ENCODE assay signal across 1 cellular context in the genomic region with DNA sequence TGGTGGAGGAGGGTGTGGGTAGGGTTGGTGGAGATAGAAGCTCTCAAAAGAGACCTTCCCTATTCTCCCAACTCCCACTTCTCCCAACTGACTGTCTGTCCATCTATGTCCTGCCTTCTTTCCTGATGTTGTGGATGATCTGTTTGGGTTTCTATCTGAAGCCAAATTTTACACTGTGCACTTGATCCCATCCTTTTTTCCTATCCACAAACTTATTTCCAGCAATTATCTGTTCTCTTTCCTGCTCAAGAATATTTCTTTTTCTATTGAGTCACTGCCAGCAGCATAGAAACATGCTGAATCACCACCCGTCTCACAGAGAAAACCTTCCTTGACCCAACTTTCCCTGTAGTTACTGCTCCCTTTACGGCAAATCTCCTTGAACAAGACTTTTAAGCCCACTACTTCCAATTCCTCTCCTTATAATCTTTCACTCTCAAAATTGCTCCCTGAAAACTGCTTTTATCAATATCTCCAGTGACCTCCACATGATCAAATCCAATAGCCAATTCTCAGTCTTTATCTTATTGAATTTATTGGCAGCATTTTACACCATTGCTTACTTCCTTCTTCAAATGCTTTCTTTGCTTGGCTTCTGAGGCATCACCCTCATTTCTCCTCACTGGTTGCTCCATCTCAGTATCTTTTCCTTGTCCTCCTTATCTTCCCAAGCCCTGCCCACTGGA.
A peak's percentile ranks its signal among the peaks of the same experiment; 100 is the strongest.
TF ChIP-seq lines count a peak whose summit lies in the region.

No MANE protein-coding gene starts in this region.

TF ChIP-seq in K562, 482 proteins besides CTCF, POLR2A, EP300 and RAD21 (continued from another document and continues in another):
- TF ChIP-seq, protein P1, sequence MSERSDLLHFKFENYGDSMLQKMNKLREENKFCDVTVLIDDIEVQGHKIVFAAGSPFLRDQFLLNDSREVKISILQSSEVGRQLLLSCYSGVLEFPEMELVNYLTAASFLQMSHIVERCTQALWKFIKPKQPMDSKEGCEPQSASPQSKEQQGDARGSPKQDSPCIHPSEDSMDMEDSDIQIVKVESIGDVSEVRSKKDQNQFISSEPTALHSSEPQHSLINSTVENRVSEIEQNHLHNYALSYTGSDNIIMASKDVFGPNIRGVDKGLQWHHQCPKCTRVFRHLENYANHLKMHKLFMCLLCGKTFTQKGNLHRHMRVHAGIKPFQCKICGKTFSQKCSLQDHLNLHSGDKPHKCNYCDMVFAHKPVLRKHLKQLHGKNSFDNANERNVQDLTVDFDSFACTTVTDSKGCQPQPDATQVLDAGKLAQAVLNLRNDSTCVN (CRISPR knock-in tag; IDR thresholded peaks at IDR 0.05) = peak; percentile 71; the same call in 1 of the 2 replicates
- TF ChIP-seq BRCA1 (IDR thresholded peaks at IDR 0.05) = no peak
- no peak for TF ChIP-seq BRCA1 (CRISPR knock-in tag; IDR thresholded peaks at IDR 0.05)
- no peak for TF ChIP-seq HNRNPH1 (optimal IDR thresholded peaks at IDR 0.05; ENCODE audit: low read depth, low read length)
- TF ChIP-seq, protein P2, sequence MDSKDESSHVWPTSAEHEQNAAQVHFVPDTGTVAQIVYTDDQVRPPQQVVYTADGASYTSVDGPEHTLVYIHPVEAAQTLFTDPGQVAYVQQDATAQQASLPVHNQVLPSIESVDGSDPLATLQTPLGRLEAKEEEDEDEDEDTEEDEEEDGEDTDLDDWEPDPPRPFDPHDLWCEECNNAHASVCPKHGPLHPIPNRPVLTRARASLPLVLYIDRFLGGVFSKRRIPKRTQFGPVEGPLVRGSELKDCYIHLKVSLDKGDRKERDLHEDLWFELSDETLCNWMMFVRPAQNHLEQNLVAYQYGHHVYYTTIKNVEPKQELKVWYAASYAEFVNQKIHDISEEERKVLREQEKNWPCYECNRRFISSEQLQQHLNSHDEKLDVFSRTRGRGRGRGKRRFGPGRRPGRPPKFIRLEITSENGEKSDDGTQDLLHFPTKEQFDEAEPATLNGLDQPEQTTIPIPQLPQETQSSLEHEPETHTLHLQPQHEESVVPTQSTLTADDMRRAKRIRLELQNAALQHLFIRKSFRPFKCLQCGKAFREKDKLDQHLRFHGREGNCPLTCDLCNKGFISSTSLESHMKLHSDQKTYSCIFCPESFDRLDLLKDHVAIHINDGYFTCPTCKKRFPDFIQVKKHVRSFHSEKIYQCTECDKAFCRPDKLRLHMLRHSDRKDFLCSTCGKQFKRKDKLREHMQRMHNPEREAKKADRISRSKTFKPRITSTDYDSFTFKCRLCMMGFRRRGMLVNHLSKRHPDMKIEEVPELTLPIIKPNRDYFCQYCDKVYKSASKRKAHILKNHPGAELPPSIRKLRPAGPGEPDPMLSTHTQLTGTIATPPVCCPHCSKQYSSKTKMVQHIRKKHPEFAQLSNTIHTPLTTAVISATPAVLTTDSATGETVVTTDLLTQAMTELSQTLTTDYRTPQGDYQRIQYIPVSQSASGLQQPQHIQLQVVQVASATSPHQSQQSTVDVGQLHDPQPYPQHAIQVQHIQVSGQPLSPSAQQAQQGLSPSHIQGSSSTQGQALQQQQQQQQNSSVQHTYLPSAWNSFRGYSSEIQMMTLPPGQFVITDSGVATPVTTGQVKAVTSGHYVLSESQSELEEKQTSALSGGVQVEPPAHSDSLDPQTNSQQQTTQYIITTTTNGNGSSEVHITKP (IDR thresholded peaks at IDR 0.05; ENCODE audit: partially characterized antibody) = peak; percentile 50
- no peak for TF ChIP-seq ZNF717 (CRISPR knock-in tag; IDR thresholded peaks at IDR 0.05)
- TF ChIP-seq NFATC3 (IDR thresholded peaks at IDR 0.05) = no peak
- TF ChIP-seq C11orf30 (IDR thresholded peaks at IDR 0.05; ENCODE audit: low read depth) = peak; percentile 98
- TF ChIP-seq, protein P3, sequence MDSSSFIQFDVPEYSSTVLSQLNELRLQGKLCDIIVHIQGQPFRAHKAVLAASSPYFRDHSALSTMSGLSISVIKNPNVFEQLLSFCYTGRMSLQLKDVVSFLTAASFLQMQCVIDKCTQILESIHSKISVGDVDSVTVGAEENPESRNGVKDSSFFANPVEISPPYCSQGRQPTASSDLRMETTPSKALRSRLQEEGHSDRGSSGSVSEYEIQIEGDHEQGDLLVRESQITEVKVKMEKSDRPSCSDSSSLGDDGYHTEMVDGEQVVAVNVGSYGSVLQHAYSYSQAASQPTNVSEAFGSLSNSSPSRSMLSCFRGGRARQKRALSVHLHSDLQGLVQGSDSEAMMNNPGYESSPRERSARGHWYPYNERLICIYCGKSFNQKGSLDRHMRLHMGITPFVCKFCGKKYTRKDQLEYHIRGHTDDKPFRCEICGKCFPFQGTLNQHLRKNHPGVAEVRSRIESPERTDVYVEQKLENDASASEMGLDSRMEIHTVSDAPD (CRISPR knock-in tag; IDR thresholded peaks at IDR 0.05) = no peak
- TF ChIP-seq ZNF217 (CRISPR knock-in tag; IDR thresholded peaks at IDR 0.05) = no peak
- TF ChIP-seq, protein P4, sequence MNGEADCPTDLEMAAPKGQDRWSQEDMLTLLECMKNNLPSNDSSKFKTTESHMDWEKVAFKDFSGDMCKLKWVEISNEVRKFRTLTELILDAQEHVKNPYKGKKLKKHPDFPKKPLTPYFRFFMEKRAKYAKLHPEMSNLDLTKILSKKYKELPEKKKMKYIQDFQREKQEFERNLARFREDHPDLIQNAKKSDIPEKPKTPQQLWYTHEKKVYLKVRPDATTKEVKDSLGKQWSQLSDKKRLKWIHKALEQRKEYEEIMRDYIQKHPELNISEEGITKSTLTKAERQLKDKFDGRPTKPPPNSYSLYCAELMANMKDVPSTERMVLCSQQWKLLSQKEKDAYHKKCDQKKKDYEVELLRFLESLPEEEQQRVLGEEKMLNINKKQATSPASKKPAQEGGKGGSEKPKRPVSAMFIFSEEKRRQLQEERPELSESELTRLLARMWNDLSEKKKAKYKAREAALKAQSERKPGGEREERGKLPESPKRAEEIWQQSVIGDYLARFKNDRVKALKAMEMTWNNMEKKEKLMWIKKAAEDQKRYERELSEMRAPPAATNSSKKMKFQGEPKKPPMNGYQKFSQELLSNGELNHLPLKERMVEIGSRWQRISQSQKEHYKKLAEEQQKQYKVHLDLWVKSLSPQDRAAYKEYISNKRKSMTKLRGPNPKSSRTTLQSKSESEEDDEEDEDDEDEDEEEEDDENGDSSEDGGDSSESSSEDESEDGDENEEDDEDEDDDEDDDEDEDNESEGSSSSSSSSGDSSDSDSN (IDR thresholded peaks at IDR 0.05; ENCODE audit: borderline replicate concordance in 1 of 2, low read depth in 2 of 2, low read length in 2 of 2) = no peak
- no peak for TF ChIP-seq SPI1 (IDR thresholded peaks at IDR 0.05; ENCODE audit: borderline replicate concordance, low read depth, low read length)
- TF ChIP-seq, protein P5, sequence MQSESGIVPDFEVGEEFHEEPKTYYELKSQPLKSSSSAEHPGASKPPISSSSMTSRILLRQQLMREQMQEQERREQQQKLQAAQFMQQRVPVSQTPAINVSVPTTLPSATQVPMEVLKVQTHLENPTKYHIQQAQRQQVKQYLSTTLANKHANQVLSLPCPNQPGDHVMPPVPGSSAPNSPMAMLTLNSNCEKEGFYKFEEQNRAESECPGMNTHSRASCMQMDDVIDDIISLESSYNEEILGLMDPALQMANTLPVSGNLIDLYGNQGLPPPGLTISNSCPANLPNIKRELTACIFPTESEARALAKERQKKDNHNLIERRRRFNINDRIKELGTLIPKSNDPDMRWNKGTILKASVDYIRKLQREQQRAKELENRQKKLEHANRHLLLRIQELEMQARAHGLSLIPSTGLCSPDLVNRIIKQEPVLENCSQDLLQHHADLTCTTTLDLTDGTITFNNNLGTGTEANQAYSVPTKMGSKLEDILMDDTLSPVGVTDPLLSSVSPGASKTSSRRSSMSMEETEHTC (IDR thresholded peaks at IDR 0.05) = no peak
- no peak for TF ChIP-seq STAT5A (IDR thresholded peaks at IDR 0.05; ENCODE audit: borderline replicate concordance, low read length)
- no peak for TF ChIP-seq NCOA6 (IDR thresholded peaks at IDR 0.05)
- no peak for TF ChIP-seq HNRNPL (IDR thresholded peaks at IDR 0.05; ENCODE audit: low read depth, low read length)
- no peak for TF ChIP-seq POLR3G (IDR thresholded peaks at IDR 0.05; ENCODE audit: extremely low read depth, insufficient read length, insufficient replicate concordance)
- TF ChIP-seq, protein P6, sequence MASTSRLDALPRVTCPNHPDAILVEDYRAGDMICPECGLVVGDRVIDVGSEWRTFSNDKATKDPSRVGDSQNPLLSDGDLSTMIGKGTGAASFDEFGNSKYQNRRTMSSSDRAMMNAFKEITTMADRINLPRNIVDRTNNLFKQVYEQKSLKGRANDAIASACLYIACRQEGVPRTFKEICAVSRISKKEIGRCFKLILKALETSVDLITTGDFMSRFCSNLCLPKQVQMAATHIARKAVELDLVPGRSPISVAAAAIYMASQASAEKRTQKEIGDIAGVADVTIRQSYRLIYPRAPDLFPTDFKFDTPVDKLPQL (IDR thresholded peaks at IDR 0.05; ENCODE audit: extremely low read depth, insufficient read length) = no peak
- TF ChIP-seq, protein P7, sequence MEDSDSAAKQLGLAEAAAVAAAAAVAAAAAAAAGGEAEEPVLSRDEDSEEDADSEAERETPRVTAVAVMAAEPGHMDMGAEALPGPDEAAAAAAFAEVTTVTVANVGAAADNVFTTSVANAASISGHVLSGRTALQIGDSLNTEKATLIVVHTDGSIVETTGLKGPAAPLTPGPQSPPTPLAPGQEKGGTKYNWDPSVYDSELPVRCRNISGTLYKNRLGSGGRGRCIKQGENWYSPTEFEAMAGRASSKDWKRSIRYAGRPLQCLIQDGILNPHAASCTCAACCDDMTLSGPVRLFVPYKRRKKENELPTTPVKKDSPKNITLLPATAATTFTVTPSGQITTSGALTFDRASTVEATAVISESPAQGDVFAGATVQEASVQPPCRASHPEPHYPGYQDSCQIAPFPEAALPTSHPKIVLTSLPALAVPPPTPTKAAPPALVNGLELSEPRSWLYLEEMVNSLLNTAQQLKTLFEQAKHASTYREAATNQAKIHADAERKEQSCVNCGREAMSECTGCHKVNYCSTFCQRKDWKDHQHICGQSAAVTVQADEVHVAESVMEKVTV (CRISPR knock-in tag; IDR thresholded peaks at IDR 0.05) = peak; percentile 32; the same call in 1 of the 2 replicates
- TF ChIP-seq ZNF165 (CRISPR knock-in tag; IDR thresholded peaks at IDR 0.05; ENCODE audit: borderline replicate concordance) = no peak
- TF ChIP-seq ZFPM2 (CRISPR knock-in tag; IDR thresholded peaks at IDR 0.05) = no peak
- TF ChIP-seq SMARCA5 (IDR thresholded peaks at IDR 0.05) = peak; percentile 46; the same call in 1 of the 2 replicates
- peak; percentile 90 for TF ChIP-seq MAFF (IDR thresholded peaks at IDR 0.05; ENCODE audit: low read length)
- no peak for TF ChIP-seq FOXA1 (IDR thresholded peaks at IDR 0.05; ENCODE audit: borderline replicate concordance)
- TF ChIP-seq ZNF24 (IDR thresholded peaks at IDR 0.05) = no peak
- TF ChIP-seq ZNF316 (IDR thresholded peaks at IDR 0.05) = peak; percentile 99
- no peak for TF ChIP-seq KAT8 (IDR thresholded peaks at IDR 0.05; ENCODE audit: low read depth)
- no peak for TF ChIP-seq CREBBP (IDR thresholded peaks at IDR 0.05; ENCODE audit: low read depth, low read length)
- TF ChIP-seq PHB2 (IDR thresholded peaks at IDR 0.05; ENCODE audit: low read depth) = no peak
- TF ChIP-seq RBBP5 (IDR thresholded peaks at IDR 0.05; ENCODE audit: borderline replicate concordance, insufficient read depth, low read length, poor library complexity, severe bottlenecking) = peak; percentile 43
- TF ChIP-seq YY1 (IDR thresholded peaks at IDR 0.05; ENCODE audit: borderline replicate concordance in 1 of 3, control insufficient read depth in 1 of 3, extremely low read depth in 1 of 3, insufficient read depth in 3 of 3, insufficient read length in 1 of 3, insufficient replicate concordance in 2 of 3, low read depth in 1 of 3, low read length in 2 of 3) = no peak
- TF ChIP-seq, protein P8, sequence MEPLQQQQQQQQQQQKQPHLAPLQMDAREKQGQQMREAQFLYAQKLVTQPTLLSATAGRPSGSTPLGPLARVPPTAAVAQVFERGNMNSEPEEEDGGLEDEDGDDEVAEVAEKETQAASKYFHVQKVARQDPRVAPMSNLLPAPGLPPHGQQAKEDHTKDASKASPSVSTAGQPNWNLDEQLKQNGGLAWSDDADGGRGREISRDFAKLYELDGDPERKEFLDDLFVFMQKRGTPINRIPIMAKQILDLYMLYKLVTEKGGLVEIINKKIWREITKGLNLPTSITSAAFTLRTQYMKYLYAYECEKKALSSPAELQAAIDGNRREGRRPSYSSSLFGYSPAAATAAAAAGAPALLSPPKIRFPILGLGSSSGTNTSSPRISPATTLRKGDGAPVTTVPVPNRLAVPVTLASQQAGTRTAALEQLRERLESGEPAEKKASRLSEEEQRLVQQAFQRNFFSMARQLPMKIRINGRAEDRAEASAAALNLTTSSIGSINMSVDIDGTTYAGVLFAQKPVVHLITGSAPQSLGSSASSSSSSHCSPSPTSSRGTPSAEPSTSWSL (CRISPR knock-in tag; IDR thresholded peaks at IDR 0.05; ENCODE audit: borderline replicate concordance) = no peak
- no peak for TF ChIP-seq NR2C2 (CRISPR knock-in tag; IDR thresholded peaks at IDR 0.05)
- peak; percentile 46; the same call in 1 of the 2 replicates for TF ChIP-seq NR2C2 (tag; IDR thresholded peaks at IDR 0.05)
- no peak for TF ChIP-seq XRCC3 (IDR thresholded peaks at IDR 0.05)
- TF ChIP-seq NR3C1 (CRISPR knock-in tag; IDR thresholded peaks at IDR 0.05) = no peak
- peak; percentile 74; the same call in 1 of the 2 replicates for TF ChIP-seq NBN (IDR thresholded peaks at IDR 0.05; ENCODE audit: low read depth)
- TF ChIP-seq CAMTA2 (CRISPR knock-in tag; conservative IDR thresholded peaks at IDR 0.05) = no peak
- 0 out of 4 replicates have a peak, but pooled peaks of 1 of the 2 experiments have one; percentile 4 for TF ChIP-seq HDAC1 (IDR thresholded peaks at IDR 0.05)
- no peak for TF ChIP-seq CREM (IDR thresholded peaks at IDR 0.05; ENCODE audit: low read depth)
- TF ChIP-seq SRSF1 (IDR thresholded peaks at IDR 0.05; ENCODE audit: low read depth, low read length) = no peak
- TF ChIP-seq, protein P9, sequence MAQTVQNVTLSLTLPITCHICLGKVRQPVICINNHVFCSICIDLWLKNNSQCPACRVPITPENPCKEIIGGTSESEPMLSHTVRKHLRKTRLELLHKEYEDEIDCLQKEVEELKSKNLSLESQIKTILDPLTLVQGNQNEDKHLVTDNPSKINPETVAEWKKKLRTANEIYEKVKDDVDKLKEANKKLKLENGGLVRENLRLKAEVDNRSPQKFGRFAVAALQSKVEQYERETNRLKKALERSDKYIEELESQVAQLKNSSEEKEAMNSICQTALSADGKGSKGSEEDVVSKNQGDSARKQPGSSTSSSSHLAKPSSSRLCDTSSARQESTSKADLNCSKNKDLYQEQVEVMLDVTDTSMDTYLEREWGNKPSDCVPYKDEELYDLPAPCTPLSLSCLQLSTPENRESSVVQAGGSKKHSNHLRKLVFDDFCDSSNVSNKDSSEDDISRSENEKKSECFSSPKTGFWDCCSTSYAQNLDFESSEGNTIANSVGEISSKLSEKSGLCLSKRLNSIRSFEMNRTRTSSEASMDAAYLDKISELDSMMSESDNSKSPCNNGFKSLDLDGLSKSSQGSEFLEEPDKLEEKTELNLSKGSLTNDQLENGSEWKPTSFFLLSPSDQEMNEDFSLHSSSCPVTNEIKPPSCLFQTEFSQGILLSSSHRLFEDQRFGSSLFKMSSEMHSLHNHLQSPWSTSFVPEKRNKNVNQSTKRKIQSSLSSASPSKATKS (CRISPR knock-in tag; IDR thresholded peaks at IDR 0.05) = no peak
- no peak for TF ChIP-seq KDM5B (IDR thresholded peaks at IDR 0.05; ENCODE audit: insufficient replicate concordance, low read depth, low read length)
- no peak for TF ChIP-seq ZNF583 (CRISPR knock-in tag; IDR thresholded peaks at IDR 0.05)
- no peak for TF ChIP-seq CBX8 (IDR thresholded peaks at IDR 0.05; ENCODE audit: borderline replicate concordance, extremely low read depth, low read depth, low read length, poor library complexity, severe bottlenecking)
- no peak for TF ChIP-seq PHF8 (IDR thresholded peaks at IDR 0.05; ENCODE audit: borderline replicate concordance, low read length)
- TF ChIP-seq IRF2 (CRISPR knock-in tag; IDR thresholded peaks at IDR 0.05) = no peak
